Comparison of ENCODE assay signal across 14 cellular contexts in genomic region chr14:100421756-100422470, GRCh38. TPM values are rescaled to one million over a fixed set of nuclear protein-coding genes. Genes with fewer than 3 reads are reported as not detected.
A peak's percentile ranks its signal among the peaks of the same experiment; 100 is the strongest.
DNase-seq lines count a peak whose midpoint lies in the region; ATAC-seq and TF ChIP-seq lines count a peak whose summit lies in the region.
"Had no signal": no experiment of that assay in that cellular context is flagged by ENCODE, and none has a peak within 500 bp of the region (broad histone marks: within the 10 kb centered on the region; RNA-seq: fewer than 3 reads in every experiment).

No MANE protein-coding gene starts in this region.

- intact Hi-C loops in cardiac septum (cut with DNase I) (no loop called here), left ventricle myocardium superior (cut with micrococcal nuclease) (no loop called here), Panc1 (cut with micrococcal nuclease; ENCODE audit: unreplicated experiment) (no loop called here)
- intact Hi-C loops in activated T-helper 2 cell treated with anti-CD3 and anti-CD28 coated beads, Interferon-gamma antibody, Interleukin-2, Interleukin-4, amounts not matched to agents 10 μg/mL and 5 μg/mL and 100 μg/mL, durations not matched to agents 14 hours and 24 hours and 36 hours (cut with micrococcal nuclease), result no loop called here

- DNase-seq in cardiac septum (ENCODE audit: low spot score) (peak; percentile 35), left ventricle myocardium superior (no peak), Panc1 (ENCODE audit: low read depth, low spot score) (no peak), glutamatergic neuron (peak; percentile 52), AG20443 (ENCODE audit: low spot score) (no peak), HT-29 (ENCODE audit: low spot score) (no peak)
- DNase-seq in activated CD4-positive, alpha-beta T cell treated with anti-CD3 and anti-CD28 coated beads, Interleukin-2, amount 50 U/mL, for 1 hour, result no peak
- no peak for DNase-seq in activated T-helper 2 cell treated with anti-CD3 and anti-CD28 coated beads, Interferon-gamma antibody, Interleukin-2, Interleukin-4, amounts not matched to agents 10 μg/mL and 5 μg/mL and 100 μg/mL, durations not matched to agents 14 hours and 24 hours and 36 hours (ENCODE audit: low spot score)
- DNase-seq: C1 segment of cervical spinal cord, DMS53, H9, NCI-H2029, NCI-H510A treated with DMSO at 0.1 percent for 48 hours, SHP77 had no signal

- H3K36me3 Mint-ChIP-seq in glutamatergic neuron (ENCODE audit: unreplicated experiment), result no peaks in the 10 kb centered on the region
- H3K36me3 Mint-ChIP-seq in activated T-helper 2 cell treated with anti-CD3 and anti-CD28 coated beads, Interferon-gamma antibody, Interleukin-2, Interleukin-4, amounts not matched to agents 10 μg/mL and 5 μg/mL and 100 μg/mL, durations not matched to agents 14 hours and 24 hours and 36 hours (ENCODE audit: low read depth), result no peaks in the 10 kb centered on the region

- peaks cover 4% of the 10 kb centered on the region for H3K9me3 Mint-ChIP-seq in glutamatergic neuron (ENCODE audit: unreplicated experiment)
- H3K9me3 Mint-ChIP-seq in activated T-helper 2 cell treated with anti-CD3 and anti-CD28 coated beads, Interferon-gamma antibody, Interleukin-2, Interleukin-4, amounts not matched to agents 10 μg/mL and 5 μg/mL and 100 μg/mL, durations not matched to agents 14 hours and 24 hours and 36 hours, result no peaks in the 10 kb centered on the region
- H3K9me3 Mint-ChIP-seq: H9 had no signal

- ATAC-seq in left ventricle myocardium superior (no peak), Panc1 (no peak)

- peak overlapping the region; percentile 24 for H3K4me3 Mint-ChIP-seq in glutamatergic neuron (ENCODE audit: unreplicated experiment)
- no peak overlapping the region for H3K4me3 Mint-ChIP-seq in activated T-helper 2 cell treated with anti-CD3 and anti-CD28 coated beads, Interferon-gamma antibody, Interleukin-2, Interleukin-4, amounts not matched to agents 10 μg/mL and 5 μg/mL and 100 μg/mL, durations not matched to agents 14 hours and 24 hours and 36 hours (ENCODE audit: low read depth)
- H3K4me3 Mint-ChIP-seq: H9 had no signal

- TF ChIP-seq CTCF in Panc1 (IDR thresholded peaks at IDR 0.05) (no peak), glutamatergic neuron (IDR thresholded peaks at IDR 0.05; ENCODE audit: partially characterized antibody, unreplicated experiment) (no peak)

- POLR2A ChIA-PET in Panc1 (lab: Charles Lee), result interaction anchor here (1.0 kb wide), 1 partner anchor 90 kb away, joined by 3 read pairs; no protein-coding TSS in a partner anchor

- H3K4me1 Mint-ChIP-seq in glutamatergic neuron (ENCODE audit: low read depth, unreplicated experiment), result peaks cover 56% of the 10 kb centered on the region
- peaks cover 6% of the 10 kb centered on the region for H3K4me1 Mint-ChIP-seq in activated T-helper 2 cell treated with anti-CD3 and anti-CD28 coated beads, Interferon-gamma antibody, Interleukin-2, Interleukin-4, amounts not matched to agents 10 μg/mL and 5 μg/mL and 100 μg/mL, durations not matched to agents 14 hours and 24 hours and 36 hours (ENCODE audit: low read depth)

- peak overlapping the region; percentile 70 for H3K27ac Mint-ChIP-seq in glutamatergic neuron (ENCODE audit: unreplicated experiment)
- H3K27ac Mint-ChIP-seq in activated T-helper 2 cell treated with anti-CD3 and anti-CD28 coated beads, Interferon-gamma antibody, Interleukin-2, Interleukin-4, amounts not matched to agents 10 μg/mL and 5 μg/mL and 100 μg/mL, durations not matched to agents 14 hours and 24 hours and 36 hours, result no peak overlapping the region
- H3K27ac Mint-ChIP-seq: H9 had no signal

- CTCF ChIA-PET in Panc1 (lab: Charles Lee), result no interaction called here

- H3K4me3 ChIP-seq in Panc1 (ENCODE audit: low read depth in 2 of 2, low read length in 2 of 2), result no peak overlapping the region

- in situ Hi-C loops in Panc1 (cut with HindIII; ENCODE audit: low pct_unique_long_range_greater_than_20kb, low sequenced_read_pairs), result no loop called here

- H3K27me3 ChIP-seq in Panc1 (ENCODE audit: control insufficient read depth, insufficient read depth, low read length), result no peaks in the 10 kb centered on the region

- H3K36me3 ChIP-seq in Panc1 (ENCODE audit: control insufficient read depth, insufficient read depth, low read length), result no peaks in the 10 kb centered on the region

- H3K9me3 ChIP-seq in Panc1 (ENCODE audit: control insufficient read depth, insufficient read depth, low read depth, low read length), result no peaks in the 10 kb centered on the region

- no peaks in the 10 kb centered on the region for H3K27me3 Mint-ChIP-seq in glutamatergic neuron (ENCODE audit: unreplicated experiment)
- no peaks in the 10 kb centered on the region for H3K27me3 Mint-ChIP-seq in activated T-helper 2 cell treated with anti-CD3 and anti-CD28 coated beads, Interferon-gamma antibody, Interleukin-2, Interleukin-4, amounts not matched to agents 10 μg/mL and 5 μg/mL and 100 μg/mL, durations not matched to agents 14 hours and 24 hours and 36 hours (ENCODE audit: low read depth)

- no TSS peak for BruUV-seq in Panc1 (replicated peaks; lab: Mats Ljungman, UMichigan)

- peaks cover 53% of the 10 kb centered on the region for H3K4me1 ChIP-seq in Panc1 (ENCODE audit: control insufficient read depth, insufficient read depth, low read length)

- peak overlapping the region; percentile 66 for H3K27ac ChIP-seq in Panc1 (ENCODE audit: low read length)

RNA-seq across cellular contexts. Expression of gene WDR25, which starts 45.6 kb away (rescaled TPM):
- total RNA-seq in cardiac septum (5.8 TPM), left ventricle myocardium superior (4.5 TPM), Panc1 (2021; ENCODE audit: unreplicated experiment) (4.1 TPM), glutamatergic neuron (ENCODE audit: unreplicated experiment) (9.7 TPM)
- polyA plus RNA-seq in Panc1 (2012; ENCODE audit: insufficient read length), result 8.6 TPM
- total RNA-seq in activated T-helper 2 cell treated with anti-CD3 and anti-CD28 coated beads, Interferon-gamma antibody, Interleukin-2, Interleukin-4, amounts not matched to agents 10 μg/mL and 5 μg/mL and 100 μg/mL, durations not matched to agents 14 hours and 24 hours and 36 hours, result 6.9 and 7.3 TPM in 2 replicates
- total RNA-seq in HT-29 (2014; rRNA removed; shearing (Covaris generic)), result 7.3 and 11.4 TPM in 2 replicates

Comparison
In these comparisons a context has a peak if more than half of its experiments do, and no peak if none do; other contexts are left out.
1. DNase-seq: peak in cardiac septum (single experiment) and glutamatergic neuron (single experiment); none in left ventricle myocardium superior (single experiment), Panc1 (single experiment), activated CD4-positive, alpha-beta T cell treated with anti-CD3 and anti-CD28 coated beads, Interleukin-2, amount 50 U/mL, for 1 hour (single experiment), activated T-helper 2 cell treated with anti-CD3 and anti-CD28 coated beads, Interferon-gamma antibody, Interleukin-2, Interleukin-4, amounts not matched to agents 10 μg/mL and 5 μg/mL and 100 μg/mL, durations not matched to agents 14 hours and 24 hours and 36 hours (single experiment), AG20443 (single experiment) and HT-29 (single experiment).